ENCODE assay signal across 25 cellular contexts in the genomic region with DNA sequence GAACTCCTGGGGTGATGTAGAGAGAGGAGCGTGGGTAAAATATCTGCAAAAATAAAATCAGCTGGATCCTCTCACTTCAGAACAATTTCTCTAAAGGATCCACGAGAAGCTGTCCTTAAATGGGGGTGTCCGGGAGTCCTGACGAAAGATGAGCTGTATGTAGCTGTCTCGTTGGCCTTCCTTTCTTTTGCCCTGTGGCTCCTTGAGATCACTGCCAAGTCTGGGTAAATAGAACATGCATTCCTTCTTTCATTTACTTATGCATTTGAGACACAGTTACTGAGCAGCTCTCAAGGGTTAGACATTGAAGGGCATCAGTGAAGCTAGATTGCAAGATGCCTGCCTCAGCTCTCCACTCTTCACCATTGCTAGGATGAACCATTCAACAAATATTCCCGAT. TPM values are rescaled to one million over a fixed set of nuclear protein-coding genes. Genes with fewer than 3 reads are reported as not detected.
DNase-seq lines count a peak whose midpoint lies in the region; TF ChIP-seq lines count a peak whose summit lies in the region.
"Had no signal": no experiment of that assay in that cellular context is flagged by ENCODE, and none has a peak within 500 bp of the region (broad histone marks: within the 10 kb centered on the region; RNA-seq: fewer than 3 reads in every experiment).

No MANE protein-coding gene starts in this region.

- dilution Hi-C loops in mammary epithelial cell (cut with HindIII; ENCODE audit: low sequenced_read_pairs): no loop called here

- 38% methylated on average over 6 of the region's 6 CpGs for WGBS in mammary epithelial cell (ENCODE audit: low coverage, missing lambda C conversion rate)

- POLR2A ChIA-PET in MCF 10A (lab: Yijun Ruan, JAX): interaction anchor here (0.5 to 1.3 kb wide), 7 partner anchors 10 to 340 kb away, joined by 3 to 9 read pairs (median 3); a partner anchor contains a TSS

- no peaks in the 10 kb centered on the region for H3K79me2 ChIP-seq in mammary epithelial cell (ENCODE audit: insufficient read depth, low read length)

- H3K4me1 Mint-ChIP-seq in MCF 10A (ENCODE audit: insufficient read depth, unreplicated experiment) (peaks cover 55% of the 10 kb centered on the region), osteocyte (ENCODE audit: unreplicated experiment) (peaks cover 31% of the 10 kb centered on the region), type B pancreatic cell (ENCODE audit: unreplicated experiment) (peaks cover 12% of the 10 kb centered on the region)
- H3K4me1 Mint-ChIP-seq in activated naive CD8-positive, alpha-beta T cell treated with anti-CD3 and anti-CD28 coated beads for 36 hours: peaks cover 17% of the 10 kb centered on the region

- no peaks in the 10 kb centered on the region for H3K36me3 ChIP-seq in mammary epithelial cell (ENCODE audit: insufficient read depth, low read length)
- H3K36me3 ChIP-seq: adrenal gland, suprapubic skin had no signal

- intact Hi-C loops in MCF 10A (cut with micrococcal nuclease) (no loop called here), mammary epithelial cell (cut with micrococcal nuclease) (no loop called here)

- H3K4me3 Mint-ChIP-seq in MCF 10A (ENCODE audit: unreplicated experiment) (no peak overlapping the region), osteocyte (ENCODE audit: unreplicated experiment) (no peak overlapping the region), type B pancreatic cell (no peak overlapping the region)
- H3K4me3 Mint-ChIP-seq in activated naive CD8-positive, alpha-beta T cell treated with anti-CD3 and anti-CD28 coated beads for 36 hours: no peak overlapping the region
- H3K4me3 Mint-ChIP-seq: stimulated activated effector memory CD8-positive, alpha-beta T cell treated with anti-CD3 and anti-CD28 coated beads, Interleukin-12 subunit alpha, Interleukin-12 subunit beta, amount 100 ng/mL, for 72 hours had no signal

- no peaks in the 10 kb centered on the region for H3K36me3 Mint-ChIP-seq in MCF 10A (ENCODE audit: insufficient read depth, unreplicated experiment)
- no peaks in the 10 kb centered on the region for H3K36me3 Mint-ChIP-seq in osteocyte (ENCODE audit: unreplicated experiment)
- no peaks in the 10 kb centered on the region for H3K36me3 Mint-ChIP-seq in type B pancreatic cell
- no peaks in the 10 kb centered on the region for H3K36me3 Mint-ChIP-seq in activated naive CD8-positive, alpha-beta T cell treated with anti-CD3 and anti-CD28 coated beads for 36 hours
- H3K36me3 Mint-ChIP-seq: stimulated activated effector memory CD8-positive, alpha-beta T cell treated with anti-CD3 and anti-CD28 coated beads, Interleukin-12 subunit alpha, Interleukin-12 subunit beta, amount 100 ng/mL, for 72 hours had no signal

- no peak overlapping the region for H2AFZ ChIP-seq in mammary epithelial cell (ENCODE audit: low read depth, low read length)

- BruUV-seq in MCF 10A (replicated peaks; lab: Mats Ljungman, UMichigan) (no TSS peak), mammary epithelial cell (replicated peaks; lab: Mats Ljungman, UMichigan) (no TSS peak)

- no peak for TF ChIP-seq CTCF in MCF 10A (IDR thresholded peaks at IDR 0.05; ENCODE audit: unreplicated experiment)
- TF ChIP-seq CTCF in mammary epithelial cell (conservative IDR thresholded peaks at IDR 0.05 in 1 of 2, IDR thresholded peaks at IDR 0.05 in 1 of 2; ENCODE audit: extremely low read depth in 1 of 2, insufficient read depth in 1 of 2, low read depth in 1 of 2, low read length in 2 of 2): no peak
- TF ChIP-seq CTCF in choroid plexus epithelial cell (conservative IDR thresholded peaks at IDR 0.05; ENCODE audit: low read depth, low read length): no peak
- TF ChIP-seq CTCF in osteocyte (IDR thresholded peaks at IDR 0.05): no peak
- no peak for TF ChIP-seq CTCF in type B pancreatic cell (conservative IDR thresholded peaks at IDR 0.05)

- no peak overlapping the region for H3K27ac ChIP-seq in mammary epithelial cell (ENCODE audit: insufficient read depth, low read depth, low read length)
- H3K27ac ChIP-seq: psoas muscle, suprapubic skin had no signal

- in situ Hi-C loops in mammary epithelial cell (cut with MboI; ENCODE audit: low sequenced_read_pairs in 2 of 2): loop anchor here in 1 of 2 donors (25.0 kb wide), 1 partner anchor 682 kb away; no protein-coding TSS in a partner anchor

- H3K9me3 Mint-ChIP-seq in MCF 10A (ENCODE audit: unreplicated experiment): no peaks in the 10 kb centered on the region
- H3K9me3 Mint-ChIP-seq in osteocyte (ENCODE audit: unreplicated experiment): no peaks in the 10 kb centered on the region
- peaks cover 7% of the 10 kb centered on the region for H3K9me3 Mint-ChIP-seq in type B pancreatic cell
- no peaks in the 10 kb centered on the region for H3K9me3 Mint-ChIP-seq in activated naive CD8-positive, alpha-beta T cell treated with anti-CD3 and anti-CD28 coated beads for 36 hours
- H3K9me3 Mint-ChIP-seq: stimulated activated effector memory CD8-positive, alpha-beta T cell treated with anti-CD3 and anti-CD28 coated beads, Interleukin-12 subunit alpha, Interleukin-12 subunit beta, amount 100 ng/mL, for 72 hours had no signal

- DNase-seq in MCF 10A (ENCODE audit: unreplicated experiment) (peak; percentile 56), mammary epithelial cell (no peak), choroid plexus epithelial cell (ENCODE audit: low read depth) (peak; percentile 68), osteocyte (ENCODE audit: extremely low spot score, unreplicated experiment) (no peak), type B pancreatic cell (ENCODE audit: extremely low spot score, unreplicated experiment) (peak; percentile 11)
- no peak for DNase-seq in NK-92 treated with Interleukin-12 subunit alpha and Interleukin-12 subunit beta, amount 100 ng/mL, for 24 hours (lab: John Stamatoyannopoulos, UW)
- DNase-seq in activated naive CD8-positive, alpha-beta T cell treated with anti-CD3 and anti-CD28 coated beads for 36 hours: no peak
- no peak for DNase-seq in activated CD4-positive, alpha-beta T cell treated with anti-CD3 and anti-CD28 coated beads, Interleukin-2, amount 50 U/mL, for 48 hours
- DNase-seq: activated CD4-positive, alpha-beta T cell treated with anti-CD3 and anti-CD28 coated beads, Interleukin-2, amount 50 U/mL, for 4 hours; activated CD4-positive, CD25-positive, alpha-beta regulatory T cell; activated naive CD4-positive, alpha-beta T cell; DMS79 treated with DMSO at 0.1 percent for 48 hours; effector CD8-positive, alpha-beta T cell; head of caudate nucleus; islet precursor cell; NCI-H1048; NCI-H1694 treated with DMSO at 0.1 percent for 48 hours; NCI-H2171; NCI-H510A; psoas muscle; SK-N-SH; stimulated activated CD4-positive, alpha-beta T cell treated with anti-CD3 and anti-CD28 coated beads, Interleukin-15, amount 100 ng/mL, for 24 hours had no signal

- H3K9me3 ChIP-seq in mammary epithelial cell (replicated peaks; ENCODE audit: insufficient read depth, low read length): peaks cover 8% of the 10 kb centered on the region
- H3K9me3 ChIP-seq: adrenal gland, SK-N-SH had no signal

- H3K27me3 Mint-ChIP-seq in MCF 10A (ENCODE audit: insufficient read depth, unreplicated experiment) (no peaks in the 10 kb centered on the region), osteocyte (ENCODE audit: unreplicated experiment) (no peaks in the 10 kb centered on the region), type B pancreatic cell (peaks cover 6% of the 10 kb centered on the region)
- H3K27me3 Mint-ChIP-seq in activated naive CD8-positive, alpha-beta T cell treated with anti-CD3 and anti-CD28 coated beads for 36 hours: peaks cover 19% of the 10 kb centered on the region

- H3K27ac Mint-ChIP-seq in MCF 10A (ENCODE audit: low read depth, unreplicated experiment): peak overlapping the region; percentile 35
- H3K27ac Mint-ChIP-seq in osteocyte (ENCODE audit: unreplicated experiment): peak overlapping the region; percentile 46
- no peak overlapping the region for H3K27ac Mint-ChIP-seq in type B pancreatic cell
- no peak overlapping the region for H3K27ac Mint-ChIP-seq in activated naive CD8-positive, alpha-beta T cell treated with anti-CD3 and anti-CD28 coated beads for 36 hours
- H3K27ac Mint-ChIP-seq: stimulated activated effector memory CD8-positive, alpha-beta T cell treated with anti-CD3 and anti-CD28 coated beads, Interleukin-12 subunit alpha, Interleukin-12 subunit beta, amount 100 ng/mL, for 72 hours had no signal

- H3K27me3 ChIP-seq in mammary epithelial cell (ENCODE audit: insufficient read depth, low read length): no peaks in the 10 kb centered on the region
- H3K27me3 ChIP-seq: adrenal gland, suprapubic skin had no signal

- no peaks in the 10 kb centered on the region for H4K20me1 ChIP-seq in mammary epithelial cell (ENCODE audit: insufficient read depth, low read length)

- no peak overlapping the region for H3K9ac ChIP-seq in mammary epithelial cell (ENCODE audit: insufficient read depth, low read length)
- H3K9ac ChIP-seq: SK-N-SH had no signal

- CTCF ChIA-PET in MCF 10A (lab: Yijun Ruan, JAX) (interaction anchor here (0.9 kb wide), 2 partner anchors 12 to 21 kb away, joined by 3 to 4 read pairs; no protein-coding TSS in a partner anchor), mammary epithelial cell (lab: Charles Lee; ENCODE audit: low non-redundant PET) (no interaction called here)

- H3K4me1 ChIP-seq in mammary epithelial cell (ENCODE audit: insufficient read depth, low read length): peaks cover 36% of the 10 kb centered on the region

- no peak overlapping the region for H3K4me2 ChIP-seq in mammary epithelial cell (ENCODE audit: insufficient read depth, low read depth, low read length)
- H3K4me2 ChIP-seq: SK-N-SH had no signal

- H3K4me3 ChIP-seq in mammary epithelial cell (replicated peaks in 1 of 3; ENCODE audit: insufficient read depth in 1 of 3, low read depth in 2 of 3, low read length in 3 of 3): no peak overlapping the region
- H3K4me3 ChIP-seq in choroid plexus epithelial cell (ENCODE audit: low read depth, low read length): no peak overlapping the region
- H3K4me3 ChIP-seq: adrenal gland, psoas muscle, suprapubic skin had no signal

RNA-seq across cellular contexts. Expression of a gene that starts 35.2 kb away (rescaled TPM):
- total RNA-seq in MCF 10A (2022) (64.0 and 82.8 TPM in 2 replicates), mammary epithelial cell (100 to 1,000 TPM; 148 to 150 TPM), osteocyte (88.6 and 100 TPM in 2 replicates), type B pancreatic cell (ENCODE audit: low replicate concordance) (94.7 and 157 TPM in 2 replicates)
- 71.8 TPM for polyA plus RNA-seq in mammary epithelial cell
- polyA minus RNA-seq in mammary epithelial cell: 73.3 TPM
- 100 to 1,000 TPM; 120 to 125 TPM for total RNA-seq in activated naive CD8-positive, alpha-beta T cell treated with anti-CD3 and anti-CD28 coated beads for 36 hours

RNA-seq across cellular contexts. Expression of a gene that starts 42.4 kb away (rescaled TPM):
- 24.8 and 27.0 TPM in 2 replicates for total RNA-seq in MCF 10A (2022)
- 10 to 100 TPM; 15.0 to 16.3 TPM for total RNA-seq in mammary epithelial cell
- polyA plus RNA-seq in mammary epithelial cell: 9.1 TPM
- polyA minus RNA-seq in mammary epithelial cell: not detected
- 25.2 and 28.9 TPM in 2 replicates for total RNA-seq in osteocyte
- 23.0 and 36.4 TPM in 2 replicates for total RNA-seq in type B pancreatic cell (ENCODE audit: low replicate concordance)
- 10 to 100 TPM; 30.6 to 32.3 TPM for total RNA-seq in activated naive CD8-positive, alpha-beta T cell treated with anti-CD3 and anti-CD28 coated beads for 36 hours

Comparison
In these comparisons a context has a peak if more than half of its experiments do, and no peak if none do; other contexts are left out.
1. DNase-seq: peak in MCF 10A (single experiment), choroid plexus epithelial cell (single experiment) and type B pancreatic cell (single experiment); none in mammary epithelial cell (single experiment), osteocyte (single experiment), NK-92 treated with Interleukin-12 subunit alpha and Interleukin-12 subunit beta, amount 100 ng/mL, for 24 hours (single experiment), activated naive CD8-positive, alpha-beta T cell treated with anti-CD3 and anti-CD28 coated beads for 36 hours (single experiment) and activated CD4-positive, alpha-beta T cell treated with anti-CD3 and anti-CD28 coated beads, Interleukin-2, amount 50 U/mL, for 48 hours (0 of 2).
2. H3K27ac Mint-ChIP-seq: peak in MCF 10A (single experiment) and osteocyte (single experiment); none in type B pancreatic cell (single experiment) and activated naive CD8-positive, alpha-beta T cell treated with anti-CD3 and anti-CD28 coated beads for 36 hours (single experiment).